Comparison of ENCODE assay signal across 18 cellular contexts in genomic region chrX:10554612-10555270, GRCh38.
"Had no signal": no experiment of that assay in that cellular context is flagged by ENCODE, and none has a peak within 500 bp of the region (broad histone marks: within the 10 kb centered on the region; RNA-seq: fewer than 3 reads in every experiment).

No MANE protein-coding gene starts in this region.

- H3K4me1 ChIP-seq: psoas muscle, thyroid gland had no signal

- H3K4me3 ChIP-seq: coronary artery, gastroesophageal sphincter, hepatocyte, psoas muscle, thyroid gland had no signal

- H3K27ac ChIP-seq: coronary artery, hepatocyte, psoas muscle had no signal

- H3K27me3 Mint-ChIP-seq: activated CD8-positive, alpha-beta T cell treated with anti-CD3 and anti-CD28 coated beads for 36 hours; central memory CD8-positive, alpha-beta T cell had no signal

- H3K9me3 Mint-ChIP-seq: activated B cell treated with CpG ODN at 0.5 μM for 24 hours; activated CD8-positive, alpha-beta T cell treated with anti-CD3 and anti-CD28 coated beads for 36 hours had no signal

- ATAC-seq: activated CD8-positive, alpha-beta T cell treated with anti-CD3 and anti-CD28 coated beads for 36 hours; activated naive CD4-positive, alpha-beta T cell treated with anti-CD3 and anti-CD28 coated beads, Interleukin-2, amount 50 U/mL, for 72 hours; activated T-cell treated with anti-CD3 and anti-CD28 coated beads, Interleukin-2, amount 50 U/mL, for 4 hours; gastroesophageal sphincter; left lobe of liver; psoas muscle; stimulated activated effector memory CD8-positive, alpha-beta T cell treated with anti-CD3 and anti-CD28 coated beads, Interleukin-12 subunit alpha, Interleukin-12 subunit beta, amount 100 ng/mL, for 72 hours had no signal

- H3K27ac Mint-ChIP-seq: activated B cell treated with CpG ODN at 0.5 μM for 24 hours; activated CD8-positive, alpha-beta T cell treated with anti-CD3 and anti-CD28 coated beads for 36 hours; activated naive CD4-positive, alpha-beta T cell treated with anti-CD3 and anti-CD28 coated beads, Interleukin-2, amount 50 U/mL, for 72 hours; stimulated activated effector memory CD8-positive, alpha-beta T cell treated with anti-CD3 and anti-CD28 coated beads, Interleukin-12 subunit alpha, Interleukin-12 subunit beta, amount 100 ng/mL, for 72 hours had no signal

- DNase-seq: activated B cell treated with CpG ODN at 0.5 μM for 24 hours; activated CD4-positive, alpha-beta T cell treated with anti-CD3 and anti-CD28 coated beads for 48 hours; activated CD8-positive, alpha-beta T cell treated with anti-CD3 and anti-CD28 coated beads for 36 hours; activated effector memory CD4-positive, alpha-beta T cell treated with anti-CD3 and anti-CD28 coated beads, Interleukin-2, amount 50 U/mL, for 16 hours; activated T-cell treated with anti-CD3 and anti-CD28 coated beads, Interleukin-2, amount 50 U/mL, for 4 hours; effector memory CD4-positive, alpha-beta T cell; islet precursor cell; psoas muscle; stimulated activated CD4-positive, alpha-beta T cell treated with anti-CD3 and anti-CD28 coated beads, Interleukin-12 subunit alpha, Interleukin-12 subunit beta, amount 100 ng/mL, for 4 hours; thyroid gland had no signal

- H3K36me3 Mint-ChIP-seq: activated naive CD4-positive, alpha-beta T cell treated with anti-CD3 and anti-CD28 coated beads, Interleukin-2, amount 50 U/mL, for 72 hours; stimulated activated effector memory CD8-positive, alpha-beta T cell treated with anti-CD3 and anti-CD28 coated beads, Interleukin-12 subunit alpha, Interleukin-12 subunit beta, amount 100 ng/mL, for 72 hours had no signal

- H3K4me3 Mint-ChIP-seq: activated B cell treated with CpG ODN at 0.5 μM for 24 hours; activated CD8-positive, alpha-beta T cell treated with anti-CD3 and anti-CD28 coated beads for 36 hours; activated T-cell treated with anti-CD3 and anti-CD28 coated beads, Interleukin-2, amount 50 U/mL, for 4 hours; central memory CD8-positive, alpha-beta T cell; mesothelial cell of epicardium; stimulated activated effector memory CD8-positive, alpha-beta T cell treated with anti-CD3 and anti-CD28 coated beads, Interleukin-12 subunit alpha, Interleukin-12 subunit beta, amount 100 ng/mL, for 72 hours had no signal

- H3K4me1 Mint-ChIP-seq: activated B cell treated with CpG ODN at 0.5 μM for 24 hours; central memory CD8-positive, alpha-beta T cell; stimulated activated effector memory CD8-positive, alpha-beta T cell treated with anti-CD3 and anti-CD28 coated beads, Interleukin-12 subunit alpha, Interleukin-12 subunit beta, amount 100 ng/mL, for 72 hours had no signal

- H3K9me3 ChIP-seq: gastroesophageal sphincter, psoas muscle, thyroid gland had no signal

- H3K27me3 ChIP-seq: gastroesophageal sphincter, hepatocyte, thyroid gland had no signal

- H3K36me3 ChIP-seq: gastroesophageal sphincter, thyroid gland had no signal
